In genomic region chr7:66847879-66848810, GRCh38 we compare ENCODE assay signal across 1 cellular context.
TF ChIP-seq lines count a peak whose summit lies in the region.

No MANE protein-coding gene starts in this region.

TF ChIP-seq in H1, 55 proteins besides CTCF, POLR2A, EP300 and RAD21:
- TF ChIP-seq CHD7 (IDR thresholded peaks at IDR 0.05; ENCODE audit: insufficient replicate concordance, low read length) (no peak), MAX (IDR thresholded peaks at IDR 0.05) (no peak), TAF1 (IDR thresholded peaks at IDR 0.05; ENCODE audit: low read depth, low read length) (peak; percentile 2; the same call in 1 of the 2 replicates)
